8 cellular contexts compared by ENCODE assay signal in the genomic region with DNA sequence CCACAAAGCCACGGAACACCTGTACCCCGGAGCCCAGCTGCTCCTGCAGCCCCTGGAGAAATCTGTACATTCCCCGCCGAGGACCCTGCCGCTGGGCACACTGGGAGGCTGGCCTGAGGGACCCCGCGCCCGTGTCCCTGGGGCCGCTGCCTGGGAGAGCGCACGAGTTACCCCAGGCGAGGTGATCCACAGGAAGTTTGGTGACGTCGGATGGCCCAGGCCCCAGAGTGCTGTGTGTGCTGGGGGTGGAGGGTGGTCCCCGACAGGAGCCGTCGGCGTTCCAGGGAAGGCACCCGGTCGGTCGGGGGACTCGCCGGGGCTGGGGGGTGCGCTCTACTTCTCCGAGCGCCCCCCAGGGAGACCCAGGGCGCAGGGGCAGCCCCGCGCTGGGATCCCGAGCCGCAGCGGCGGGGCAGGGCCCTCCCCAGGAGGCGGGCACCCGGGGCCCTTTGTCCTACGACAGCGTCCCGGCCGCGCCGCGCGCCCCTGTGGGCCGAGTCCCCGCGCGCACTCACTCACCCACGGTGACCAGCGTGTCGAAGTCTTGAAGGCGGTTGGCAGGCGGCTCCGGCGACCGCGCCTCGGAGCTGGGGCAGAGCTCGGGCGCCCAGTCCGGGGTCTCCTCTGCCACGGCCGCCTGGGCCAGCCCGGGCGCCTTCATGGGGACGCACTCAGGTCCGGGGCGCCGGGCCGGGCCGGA.
A peak's percentile ranks its signal among the peaks of the same experiment; 100 is the strongest.
DNase-seq lines count a peak whose midpoint lies in the region; ATAC-seq and TF ChIP-seq lines count a peak whose summit lies in the region.
"Not testable (repeated sequence)": the region's sequence is repeated elsewhere in the genome, so short reads cannot be mapped to it uniquely, and the experiment has no call there.

No MANE protein-coding gene starts in this region.

- H3K9me3 Mint-ChIP-seq in Caco-2 (ENCODE audit: unreplicated experiment); activated CD4-positive, alpha-beta T cell treated with anti-CD3 and anti-CD28 coated beads, Interleukin-2, amount 10 ng/mL, durations not matched to agents 24 days and 14 days; brain; immature natural killer cell: not testable (repeated sequence)

- ATAC-seq in GM21360 (IDR thresholded peaks at IDR 0.05; ENCODE audit: unreplicated experiment), result peak; percentile 37
- ATAC-seq in HG03045 (IDR thresholded peaks at IDR 0.05; ENCODE audit: unreplicated experiment), result peak; percentile 56

- not testable (repeated sequence) for BruUV-seq in Caco-2 (replicated peaks; lab: Mats Ljungman, UMichigan)

- DNase-seq in Caco-2, result peak in 1 of 2 experiments; percentile 1
- DNase-seq in NCI-H146 (lab: John Stamatoyannopoulos, UW), result peak; percentile 29
- DNase-seq in activated CD4-positive, alpha-beta T cell treated with anti-CD3 and anti-CD28 coated beads, Interleukin-2, amount 10 ng/mL, durations not matched to agents 24 days and 14 days, result peak; percentile 65
- peak; percentile 19 to 39 (median 33) for DNase-seq in immature natural killer cell
- peak; percentile 41 for DNase-seq in stimulated activated CD4-positive, alpha-beta T cell treated with anti-CD3 and anti-CD28 coated beads, Interleukin-15, amount 100 ng/mL, for 24 hours

- not testable (repeated sequence) for H3K4me1 ChIP-seq in Caco-2

- not testable (repeated sequence) for H3K27me3 Mint-ChIP-seq in Caco-2 (ENCODE audit: insufficient read depth, unreplicated experiment); activated CD4-positive, alpha-beta T cell treated with anti-CD3 and anti-CD28 coated beads, Interleukin-2, amount 10 ng/mL, durations not matched to agents 24 days and 14 days; brain; immature natural killer cell (ENCODE audit: low read depth in 3 of 3)

- not testable (repeated sequence) for H3K36me3 Mint-ChIP-seq in Caco-2 (ENCODE audit: insufficient read depth, unreplicated experiment); activated CD4-positive, alpha-beta T cell treated with anti-CD3 and anti-CD28 coated beads, Interleukin-2, amount 10 ng/mL, durations not matched to agents 24 days and 14 days (ENCODE audit: low read depth); brain; immature natural killer cell

- H3K27ac Mint-ChIP-seq in Caco-2 (ENCODE audit: unreplicated experiment); activated CD4-positive, alpha-beta T cell treated with anti-CD3 and anti-CD28 coated beads, Interleukin-2, amount 10 ng/mL, durations not matched to agents 24 days and 14 days; brain; immature natural killer cell: not testable (repeated sequence)

- not testable (repeated sequence) for H3K9me3 ChIP-seq in Caco-2

- POLR2A ChIA-PET in Caco-2 (lab: Charles Lee), result not testable (repeated sequence)

- not testable (repeated sequence) for H3K4me1 Mint-ChIP-seq in Caco-2 (ENCODE audit: low read depth, unreplicated experiment); activated CD4-positive, alpha-beta T cell treated with anti-CD3 and anti-CD28 coated beads, Interleukin-2, amount 10 ng/mL, durations not matched to agents 24 days and 14 days; brain; immature natural killer cell

- H3K4me3 ChIP-seq in Caco-2 (ENCODE audit: low read depth, low read length), result peak overlapping the region; percentile 32

- H3K4me3 Mint-ChIP-seq in Caco-2 (ENCODE audit: unreplicated experiment) (peak overlapping the region; percentile 57), brain (peak overlapping the region in 3 of 5 experiments; percentile 59 to 64 (median 59)), immature natural killer cell (peak overlapping the region in 2 of 5 donors; percentile 52 to 80)
- H3K4me3 Mint-ChIP-seq in activated CD4-positive, alpha-beta T cell treated with anti-CD3 and anti-CD28 coated beads, Interleukin-2, amount 10 ng/mL, durations not matched to agents 24 days and 14 days, result peak overlapping the region; percentile 69

- H3K36me3 ChIP-seq in Caco-2 (ENCODE audit: control insufficient read depth, insufficient read depth, low read length), result not testable (repeated sequence)

- intact Hi-C loops in Caco-2 (cut with micrococcal nuclease; ENCODE audit: unreplicated experiment); activated CD4-positive, alpha-beta T cell treated with anti-CD3 and anti-CD28 coated beads, Interleukin-2, amount 10 ng/mL, durations not matched to agents 24 days and 14 days (cut with micrococcal nuclease): not testable (repeated sequence)

- not testable (repeated sequence) for H3K27me3 ChIP-seq in Caco-2 (replicated peaks; ENCODE audit: control insufficient read depth, insufficient read depth, low read length)

- not testable (repeated sequence) for TF ChIP-seq CTCF in Caco-2 (IDR thresholded peaks at IDR 0.05; ENCODE audit: insufficient read depth in 1 of 2, low read depth in 1 of 2, low read length in 1 of 2, severe bottlenecking in 1 of 2, unreplicated experiment in 1 of 2); brain (conservative IDR thresholded peaks at IDR 0.05)

- CTCF ChIA-PET in Caco-2 (lab: Charles Lee), result not testable (repeated sequence)
